ENCODE assay signal across 10 cellular contexts in the genomic region with DNA sequence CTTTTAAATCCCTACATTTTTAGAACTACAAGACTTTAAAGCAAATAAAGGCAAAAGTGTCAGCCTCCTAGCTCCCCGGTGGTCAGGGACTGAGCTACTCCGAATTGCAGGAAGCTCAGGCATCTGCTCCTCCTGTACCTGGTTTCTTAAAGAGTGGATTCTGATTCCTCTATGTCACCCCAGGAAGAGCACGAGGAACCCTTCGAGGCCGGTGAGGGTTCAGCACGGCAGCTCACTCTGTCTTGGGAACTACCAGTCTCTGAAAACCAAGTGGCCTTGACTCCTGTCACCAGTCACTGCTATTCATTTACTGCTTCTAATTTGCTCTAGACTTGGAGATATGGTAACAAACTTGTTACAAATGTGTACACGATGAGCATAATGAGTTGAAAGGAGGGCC. TPM values are rescaled to one million over a fixed set of nuclear protein-coding genes. Genes with fewer than 3 reads are reported as not detected.
A peak's percentile ranks its signal among the peaks of the same experiment; 100 is the strongest.
DNase-seq lines count a peak whose midpoint lies in the region; ATAC-seq and TF ChIP-seq lines count a peak whose summit lies in the region.
"Had no signal": no experiment of that assay in that cellular context is flagged by ENCODE, and none has a peak within 500 bp of the region (broad histone marks: within the 10 kb centered on the region; RNA-seq: fewer than 3 reads in every experiment).

No MANE protein-coding gene starts in this region.

- H3K27me3 Mint-ChIP-seq in nephron progenitor cell (ENCODE audit: low read depth, poor library complexity), result peaks cover 4% of the 10 kb centered on the region
- H3K27me3 Mint-ChIP-seq: B cell had no signal

- peak overlapping the region; percentile 87 for H3K4me3 Mint-ChIP-seq in nephron progenitor cell

- peak overlapping the region; percentile 94 for H3K27ac Mint-ChIP-seq in nephron progenitor cell

- TF ChIP-seq CTCF in right atrium auricular region (IDR thresholded peaks at IDR 0.05) (no peak), epithelial cell of esophagus (IDR thresholded peaks at IDR 0.05; ENCODE audit: insufficient read depth, low read depth, low read length, missing control alignments) (peak; percentile 2), nephron progenitor cell (IDR thresholded peaks at IDR 0.05) (no peak)

- no peak overlapping the region for H3K4me3 ChIP-seq in right atrium auricular region
- H3K4me3 ChIP-seq in epithelial cell of esophagus (ENCODE audit: low read length), result peak overlapping the region; percentile 93
- no peak overlapping the region for H3K4me3 ChIP-seq in aorta (ENCODE audit: low read length in 2 of 2)

- H3K9me3 ChIP-seq in right atrium auricular region, result no peaks in the 10 kb centered on the region
- H3K9me3 ChIP-seq in aorta (ENCODE audit: control insufficient read depth, low read length), result no peaks in the 10 kb centered on the region

- intact Hi-C loops in Right ventricle myocardium superior (cut with DNase I) (no loop called here), aorta (cut with DNase I) (loop anchor here in 1 of 2 donors (2.0 kb wide), 1 partner anchor 35 kb away; a partner anchor contains a TSS)

- peak overlapping the region; percentile 88 to 93 for H3K27ac ChIP-seq in right atrium auricular region
- H3K27ac ChIP-seq in aorta (ENCODE audit: low read depth in 1 of 2, low read length in 2 of 2), result peak overlapping the region; percentile 72 to 88

- peaks cover 0 to 67% of the 10 kb centered on the region in 2 donors for H3K4me1 ChIP-seq in right atrium auricular region
- no peaks in the 10 kb centered on the region for H3K4me1 ChIP-seq in aorta (ENCODE audit: control insufficient read depth in 1 of 2, insufficient read depth in 2 of 2, low read length in 2 of 2)

- DNase-seq in right atrium auricular region (ENCODE audit: low spot score) (no peak), Right ventricle myocardium superior (no peak), epithelial cell of esophagus (ENCODE audit: low read depth) (no peak), nephron progenitor cell (no peak), aorta (no peak), NOMO-1 treated with DMSO at 0.1 percent for 48 hours (lab: John Stamatoyannopoulos, UW; ENCODE audit: unreplicated experiment) (no peak)
- DNase-seq in activated CD8-positive, alpha-beta memory T cell treated with anti-CD3 and anti-CD28 coated beads for 24 hours, result no peak
- DNase-seq: NCI-H1105 treated with DMSO at 0.1 percent for 48 hours had no signal

- ATAC-seq in Right ventricle myocardium superior (ENCODE audit: poor library complexity) (no peak), aorta (ENCODE audit: low FRiP score) (no peak), GM18519 (IDR thresholded peaks at IDR 0.05; ENCODE audit: low FRiP score, unreplicated experiment) (no peak)

- H3K36me3 ChIP-seq in right atrium auricular region (no peaks in the 10 kb centered on the region), aorta (ENCODE audit: control insufficient read depth in 1 of 2, insufficient read depth in 2 of 2, low read length in 1 of 2) (no peaks in the 10 kb centered on the region)

- 13 to 17% methylated on average over 7 of the region's 7 CpGs for WGBS in aorta, 2 donors

- H3K9me3 Mint-ChIP-seq in nephron progenitor cell, result no peaks in the 10 kb centered on the region

- no peaks in the 10 kb centered on the region for H3K27me3 ChIP-seq in right atrium auricular region
- no peaks in the 10 kb centered on the region for H3K27me3 ChIP-seq in aorta (ENCODE audit: control insufficient read depth in 1 of 2, insufficient read depth in 2 of 2, low read length in 1 of 2)

- H3K4me1 Mint-ChIP-seq in nephron progenitor cell, result peaks cover 75% of the 10 kb centered on the region

- H3K36me3 Mint-ChIP-seq in nephron progenitor cell (ENCODE audit: low read depth), result peaks cover 6% of the 10 kb centered on the region

RNA-seq across cellular contexts. Expression of a gene that starts 2.3 kb away (rescaled TPM):
- total RNA-seq in right atrium auricular region, result 1 to 10 TPM; 5.2 to 9.4 TPM
- total RNA-seq in Right ventricle myocardium superior, result 3.6 TPM
- 10 to 100 TPM; 22.0 to 25.1 TPM for total RNA-seq in aorta
- polyA plus RNA-seq in aorta, result 1 to 10 TPM; 2.0 to 6.1 TPM

RNA-seq across cellular contexts. Expression of a gene that starts 34.2 kb away (rescaled TPM):
- total RNA-seq in right atrium auricular region (1 to 10 TPM; 5.0 to 5.8 TPM), Right ventricle myocardium superior (13.6 TPM), aorta (10 to 100 TPM; 21.0 to 21.5 TPM)
- 10 to 100 TPM; 14.4 to 15.8 TPM for polyA plus RNA-seq in aorta

RNA-seq across cellular contexts. Expression of a gene that starts 46.3 kb away (rescaled TPM):
- total RNA-seq in right atrium auricular region (1 to 10 TPM; 2.5 to 4.8 TPM), Right ventricle myocardium superior (2.5 TPM), aorta (1 to 10 TPM; 3.3 to 5.2 TPM)
- polyA plus RNA-seq in aorta, result 1 to 10 TPM; 3.3 to 9.4 TPM
